Comparison of ENCODE assay signal across 16 cellular contexts in genomic region chr7:15921576-15921975, GRCh38.
A peak's percentile ranks its signal among the peaks of the same experiment; 100 is the strongest.
DNase-seq lines count a peak whose midpoint lies in the region; ATAC-seq and TF ChIP-seq lines count a peak whose summit lies in the region.
"Had no signal": no experiment of that assay in that cellular context is flagged by ENCODE, and none has a peak within 500 bp of the region (broad histone marks: within the 10 kb centered on the region; RNA-seq: fewer than 3 reads in every experiment).

No MANE protein-coding gene starts in this region.

- peak; percentile 42 for DNase-seq in AG09309 (ENCODE audit: low read depth)
- peak; percentile 3 for DNase-seq in HPDE6-E6E7 (ENCODE audit: extremely low spot score)
- DNase-seq in astrocyte of the cerebellum (ENCODE audit: low read depth) = no peak
- DNase-seq in foreskin fibroblast = peak; percentile 44 to 75
- no peak for DNase-seq in psoas muscle
- DNase-seq in stimulated activated naive CD4-positive, alpha-beta T cell treated with Interleukin-2 at 50 U/mL for 16 hours (lab: John Stamatoyannopoulos, UW) = no peak
- no peak for DNase-seq in activated CD4-positive, alpha-beta T cell treated with anti-CD3 and anti-CD28 coated beads, Interleukin-2, amount 50 U/mL, for 4 hours
- no peak for DNase-seq in stimulated activated CD4-positive, alpha-beta T cell treated with anti-CD3 and anti-CD28 coated beads, Interleukin-12 subunit alpha, Interleukin-12 subunit beta, amount 100 ng/mL, for 4 hours
- DNase-seq: activated B cell treated with CpG ODN at 0.5 μM for 24 hours, adrenal gland, NCI-H1436 had no signal

- H3K4me3 ChIP-seq in AG09309 (ENCODE audit: control insufficient read depth, low read depth, low read length) = no peak overlapping the region
- no peak overlapping the region for H3K4me3 ChIP-seq in astrocyte of the cerebellum (ENCODE audit: low read depth, low read length)
- no peak overlapping the region for H3K4me3 ChIP-seq in foreskin fibroblast (ENCODE audit: low read depth in 1 of 2, low read length in 2 of 2)
- H3K4me3 ChIP-seq in psoas muscle = no peak overlapping the region
- H3K4me3 ChIP-seq: adrenal gland, hepatocyte, neural progenitor cell had no signal

- H3K27me3 ChIP-seq in psoas muscle (ENCODE audit: insufficient read depth in 3 of 3, low read length in 2 of 3) = no peaks in the 10 kb centered on the region
- H3K27me3 ChIP-seq: adrenal gland, hepatocyte, neural progenitor cell had no signal

- H3K4me1 ChIP-seq in psoas muscle = no peaks in the 10 kb centered on the region
- H3K4me1 ChIP-seq: adrenal gland, neural progenitor cell had no signal

- WGBS in psoas muscle, 3 donors = 53 to 77% (median 74%) methylated on average over 3 of the region's 3 CpGs

- no peak overlapping the region for H3K27ac ChIP-seq in psoas muscle
- H3K27ac ChIP-seq: adrenal gland, epithelial cell of prostate, hepatocyte, neural progenitor cell had no signal

- no peaks in the 10 kb centered on the region for H3K36me3 ChIP-seq in psoas muscle (ENCODE audit: insufficient read depth in 1 of 2, low read depth in 1 of 2)
- H3K36me3 ChIP-seq: adrenal gland, neural progenitor cell had no signal

- in situ Hi-C loops in astrocyte of the cerebellum (cut with HindIII; ENCODE audit: low sequenced_read_pairs) = no loop called here

- TF ChIP-seq CTCF in AG09309 (IDR thresholded peaks at IDR 0.05; ENCODE audit: control insufficient read depth, insufficient read depth, low read depth, low read length, missing control alignments) (no peak), astrocyte of the cerebellum (IDR thresholded peaks at IDR 0.05; ENCODE audit: low read depth, low read length, missing control alignments) (peak; percentile 10), foreskin fibroblast (IDR thresholded peaks at IDR 0.05; ENCODE audit: low read depth, low read length) (no peak), psoas muscle (IDR thresholded peaks at IDR 0.05) (no peak)

- no peak for ATAC-seq in psoas muscle
- ATAC-seq: Right ventricle myocardium inferior, sciatic nerve had no signal

- intact Hi-C loops in psoas muscle (cut with DNase I) = no loop called here

- H3K9me3 ChIP-seq in psoas muscle = no peaks in the 10 kb centered on the region
- H3K9me3 ChIP-seq: adrenal gland had no signal

Comparison
In these comparisons a context has a peak if more than half of its experiments do, and no peak if none do; other contexts are left out.
1. DNase-seq: peak in AG09309 (single experiment), HPDE6-E6E7 (single experiment) and foreskin fibroblast (2 of 2); none in astrocyte of the cerebellum (single experiment), psoas muscle (0 of 2), stimulated activated naive CD4-positive, alpha-beta T cell treated with Interleukin-2 at 50 U/mL for 16 hours (single experiment), activated CD4-positive, alpha-beta T cell treated with anti-CD3 and anti-CD28 coated beads, Interleukin-2, amount 50 U/mL, for 4 hours (0 of 2) and stimulated activated CD4-positive, alpha-beta T cell treated with anti-CD3 and anti-CD28 coated beads, Interleukin-12 subunit alpha, Interleukin-12 subunit beta, amount 100 ng/mL, for 4 hours (single experiment).